10 cellular contexts compared by ENCODE assay signal in the genomic region with DNA sequence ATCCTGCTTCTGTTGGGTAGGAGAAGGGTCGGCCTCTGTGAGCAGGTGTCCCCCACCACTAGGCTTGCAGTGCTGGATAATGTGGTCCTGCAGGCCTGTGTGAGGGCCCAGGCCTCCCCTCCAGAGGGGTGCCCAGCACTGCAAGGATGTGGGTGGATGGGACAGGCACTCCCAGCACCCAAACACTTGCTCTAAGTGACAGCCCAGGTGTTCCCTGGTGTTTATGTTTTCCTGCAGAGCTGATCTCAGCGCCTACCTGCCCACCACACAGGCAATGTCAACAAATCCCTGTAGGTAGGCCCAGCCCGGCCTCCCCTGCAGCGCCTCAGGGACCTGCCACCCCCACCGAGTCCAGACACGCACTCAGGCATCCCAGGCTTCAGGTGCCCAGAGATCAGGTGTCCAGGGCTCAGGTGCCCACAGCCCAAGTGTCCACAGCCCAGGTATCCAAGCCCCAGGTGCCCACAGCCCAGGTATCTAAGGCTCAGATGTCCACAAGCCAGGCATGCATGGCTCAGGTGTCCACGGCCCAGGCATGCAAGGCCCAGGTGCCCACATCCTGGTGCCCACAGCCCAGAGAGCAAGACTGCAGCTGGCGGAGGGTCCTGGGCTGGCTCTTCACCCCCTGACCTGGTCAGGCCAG. TPM values are rescaled to one million over a fixed set of nuclear protein-coding genes. Genes with fewer than 3 reads are reported as not detected.
A peak's percentile ranks its signal among the peaks of the same experiment; 100 is the strongest.
DNase-seq lines count a peak whose midpoint lies in the region; ATAC-seq and TF ChIP-seq lines count a peak whose summit lies in the region.
"Had no signal": no experiment of that assay in that cellular context is flagged by ENCODE, and none has a peak within 500 bp of the region (broad histone marks: within the 10 kb centered on the region; RNA-seq: fewer than 3 reads in every experiment).

No MANE protein-coding gene starts in this region.

- H3K4me2 ChIP-seq in Karpas-422 (ENCODE audit: low read depth, low read length, poor library complexity, severe bottlenecking), result no peak overlapping the region

- H3K9me3 ChIP-seq in Karpas-422 (ENCODE audit: low read length), result no peaks in the 10 kb centered on the region
- H3K9me3 ChIP-seq in esophagus squamous epithelium, result no peaks in the 10 kb centered on the region
- H3K9me3 ChIP-seq in prostate gland, result no peaks in the 10 kb centered on the region
- H3K9me3 ChIP-seq: suprapubic skin had no signal

- DNase-seq in COR-L47 (lab: John Stamatoyannopoulos, UW), result peak; percentile 43
- DNase-seq in Karpas-422, result peak; percentile 27
- DNase-seq in esophagus squamous epithelium (lab: John Stamatoyannopoulos, UW), result no peak
- no peak for DNase-seq in prostate gland (ENCODE audit: low spot score)
- no peak for DNase-seq in GOT3 (lab: John Stamatoyannopoulos, UW)
- DNase-seq: NCI-H2227 treated with DMSO at 0.1 percent for 48 hours, T1000 had no signal

- H3K4me3 ChIP-seq in Karpas-422 (ENCODE audit: low read length) (no peak overlapping the region), esophagus squamous epithelium (no peak overlapping the region), prostate gland (no peak overlapping the region)

- intact Hi-C loops in esophagus squamous epithelium (cut with DNase I), result loop anchor here (5.0 to 10.0 kb wide), 2 partner anchors 101 to 124 kb away; no protein-coding TSS in a partner anchor
- intact Hi-C loops in prostate gland (cut with DNase I), result loop anchor here (5.0 to 10.0 kb wide), 3 partner anchors 54 to 124 kb away; no protein-coding TSS in a partner anchor

- no peaks in the 10 kb centered on the region for H3K9me2 ChIP-seq in Karpas-422 (replicated peaks; ENCODE audit: insufficient read depth, low read length)

- TF ChIP-seq POLR2A in esophagus squamous epithelium (IDR thresholded peaks at IDR 0.05) (no peak), prostate gland (IDR thresholded peaks at IDR 0.05) (no peak)

- TF ChIP-seq CTCF in esophagus squamous epithelium (IDR thresholded peaks at IDR 0.05) (no peak), prostate gland (IDR thresholded peaks at IDR 0.05) (no peak)

- WGBS in esophagus squamous epithelium, 2 donors, result 91% methylated on average over 5 of the region's 8 CpGs; no CpG with 5 or more reads in 1 of the 2 donors
- 88% methylated on average over 8 of the region's 8 CpGs for WGBS in prostate gland

- H3K4me1 ChIP-seq in Karpas-422 (ENCODE audit: low read length), result no peaks in the 10 kb centered on the region
- peaks cover 27 to 49% (median 30%) of the 10 kb centered on the region in 3 donors for H3K4me1 ChIP-seq in esophagus squamous epithelium
- peaks cover 8% of the 10 kb centered on the region for H3K4me1 ChIP-seq in prostate gland (replicated peaks)

- H3K27ac ChIP-seq in Karpas-422 (ENCODE audit: low read length), result no peak overlapping the region
- H3K27ac ChIP-seq in esophagus squamous epithelium, result peak overlapping the region; percentile 83 to 92 (median 88)
- H3K27ac ChIP-seq in prostate gland, result peak overlapping the region; percentile 78 to 85

- H3K27me3 ChIP-seq in Karpas-422 (ENCODE audit: low read length) (no peaks in the 10 kb centered on the region), esophagus squamous epithelium (no peaks in the 10 kb centered on the region), prostate gland (replicated peaks; ENCODE audit: insufficient read depth) (no peaks in the 10 kb centered on the region)
- H3K27me3 ChIP-seq: suprapubic skin had no signal

- ATAC-seq in GM21576 (IDR thresholded peaks at IDR 0.05; ENCODE audit: unreplicated experiment) (no peak), GM21825 (IDR thresholded peaks at IDR 0.05; ENCODE audit: unreplicated experiment) (no peak)

- H4K20me1 ChIP-seq in Karpas-422 (ENCODE audit: insufficient read depth, low read depth, low read length), result no peaks in the 10 kb centered on the region

- H3K36me3 ChIP-seq in Karpas-422 (ENCODE audit: insufficient read depth, low read length), result no peaks in the 10 kb centered on the region
- no peaks in the 10 kb centered on the region for H3K36me3 ChIP-seq in esophagus squamous epithelium
- no peaks in the 10 kb centered on the region for H3K36me3 ChIP-seq in prostate gland
- H3K36me3 ChIP-seq: suprapubic skin had no signal

- no peak overlapping the region for H3K9ac ChIP-seq in Karpas-422 (ENCODE audit: low read length)

- no peaks in the 10 kb centered on the region for H3K79me2 ChIP-seq in Karpas-422 (ENCODE audit: low read length)

- H2AFZ ChIP-seq in Karpas-422 (ENCODE audit: low read length), result no peak overlapping the region

RNA-seq across cellular contexts. Expression of gene WNT9A, which starts 59.2 kb away (rescaled TPM):
- not detected in 2 replicates for total RNA-seq in Karpas-422 (2014; rRNA removed; shearing (Covaris generic); ENCODE audit: low replicate concordance)
- total RNA-seq in esophagus squamous epithelium (1 to 10 TPM; 1.7 to 5.9 (median 2.8) TPM), prostate gland (1 to 10 TPM; 1.4 to 2.0 TPM)

Comparison
In these comparisons a context has a peak if more than half of its experiments do, and no peak if none do; other contexts are left out.
1. DNase-seq: peak in COR-L47 (single experiment) and Karpas-422 (single experiment); none in esophagus squamous epithelium (single experiment), prostate gland (single experiment) and GOT3 (single experiment).